Comparison of ENCODE assay signal across 27 cellular contexts in genomic region chr12:128057586-128057985, GRCh38.
"Had no signal": no experiment of that assay in that cellular context is flagged by ENCODE, and none has a peak within 500 bp of the region (broad histone marks: within the 10 kb centered on the region; RNA-seq: fewer than 3 reads in every experiment).

No MANE protein-coding gene starts in this region.

- H3K4me3 ChIP-seq: colonic mucosa, esophagus squamous epithelium, gastrocnemius medialis, heart right ventricle, left lung, lower lobe of right lung, mucosa of descending colon had no signal

- H3K4me1 ChIP-seq: colonic mucosa, esophagus squamous epithelium, gastrocnemius medialis, heart right ventricle, left lung, lower lobe of right lung had no signal

- H3K27me3 Mint-ChIP-seq: dendritic cell treated with granulocyte-macrophage colony-stimulating factor and Interleukin-4, amounts not matched to agents 40 ng/mL and 50 ng/mL, for 4 days; effector memory CD8-positive, alpha-beta T cell had no signal

- FAIRE-seq: endometrium, islet of Langerhans, keratinocyte had no signal

- H3K9me3 Mint-ChIP-seq: dendritic cell treated with granulocyte-macrophage colony-stimulating factor and Interleukin-4, amounts not matched to agents 40 ng/mL and 50 ng/mL, for 4 days; endodermal cell; mesothelial cell of epicardium had no signal

- DNase-seq: colonic mucosa; cortex of kidney; effector CD8-positive, alpha-beta T cell; effector memory CD8-positive, alpha-beta T cell; endodermal cell; erythroblast; esophagus squamous epithelium; foreskin fibroblast; foreskin melanocyte; gastrocnemius medialis; glutamatergic neuron; head of caudate nucleus; heart right ventricle; hippocampal formation; left cardiac atrium; left lung; left ventricle myocardium superior; lower lobe of right lung; mesenchymal stem cell; mucosa of descending colon had no signal

- H3K9me3 ChIP-seq: colonic mucosa, esophagus squamous epithelium, gastrocnemius medialis, left lung, lower lobe of right lung, mucosa of descending colon had no signal

- H3K4me3 Mint-ChIP-seq: dendritic cell treated with granulocyte-macrophage colony-stimulating factor and Interleukin-4, amounts not matched to agents 40 ng/mL and 50 ng/mL, for 4 days; effector memory CD8-positive, alpha-beta T cell; endodermal cell; mesothelial cell of epicardium had no signal

- ATAC-seq: effector memory CD8-positive, alpha-beta T cell; esophagus mucosa; gastrocnemius medialis; heart right ventricle; left cardiac atrium; left lung; left ventricle myocardium superior; lower lobe of right lung; mucosa of descending colon had no signal

- H3K27me3 ChIP-seq: colonic mucosa, esophagus squamous epithelium, gastrocnemius medialis, left lung had no signal

- H3K27ac ChIP-seq: colonic mucosa, epithelial cell of prostate, esophagus squamous epithelium, gastrocnemius medialis, heart right ventricle, left lung, lower lobe of right lung had no signal

- H3K36me3 ChIP-seq: colonic mucosa, esophagus squamous epithelium, gastrocnemius medialis, heart right ventricle, left lung, lower lobe of right lung had no signal

- H3K36me3 Mint-ChIP-seq: mesothelial cell of epicardium had no signal

- H3K27ac Mint-ChIP-seq: dendritic cell treated with granulocyte-macrophage colony-stimulating factor and Interleukin-4, amounts not matched to agents 40 ng/mL and 50 ng/mL, for 4 days; effector memory CD8-positive, alpha-beta T cell; endodermal cell; mesothelial cell of epicardium had no signal
